In genomic region chr12:12661086-12661485, GRCh38 we compare ENCODE assay signal across 11 cellular contexts. TPM values are rescaled to one million over a fixed set of nuclear protein-coding genes. Genes with fewer than 3 reads are reported as not detected.
DNase-seq lines count a peak whose midpoint lies in the region; ATAC-seq and TF ChIP-seq lines count a peak whose summit lies in the region.
"Had no signal": no experiment of that assay in that cellular context is flagged by ENCODE, and none has a peak within 500 bp of the region (broad histone marks: within the 10 kb centered on the region; RNA-seq: fewer than 3 reads in every experiment).

No MANE protein-coding gene starts in this region.

- no peaks in the 10 kb centered on the region for H3K9me3 ChIP-seq in MG63
- H3K9me3 ChIP-seq: BLaER1 treated with 17β-estradiol and CSF1 and Interleukin-3, amounts not matched to agents 10 nM and 100 nM had no signal

- H3K4me3 ChIP-seq in AG10803 (ENCODE audit: low read length) (no peak overlapping the region), MG63 (no peak overlapping the region), cardiac fibroblast (replicated peaks in 1 of 2; ENCODE audit: low read depth in 2 of 2, low read length in 2 of 2) (no peak overlapping the region)
- H3K4me3 ChIP-seq: BLaER1 treated with 17β-estradiol and CSF1 and Interleukin-3, amounts not matched to agents 10 nM and 100 nM had no signal

- H3K4me3 Mint-ChIP-seq in activated T-cell treated with anti-CD3 and anti-CD28 coated beads, Interleukin-2, amount 50 U/mL, for 24 hours: no peak overlapping the region

- no peak overlapping the region for H3K27ac Mint-ChIP-seq in activated T-cell treated with anti-CD3 and anti-CD28 coated beads, Interleukin-2, amount 50 U/mL, for 24 hours
- H3K27ac Mint-ChIP-seq: activated T-helper 2 cell treated with anti-CD3 and anti-CD28 coated beads, Interferon-gamma antibody, Interleukin-2, Interleukin-4, amounts not matched to agents 10 μg/mL and 5 μg/mL and 100 μg/mL, durations not matched to agents 14 hours and 24 hours and 36 hours had no signal

- H3K27me3 ChIP-seq in MG63: no peaks in the 10 kb centered on the region
- H3K27me3 ChIP-seq: BLaER1 treated with 17β-estradiol and CSF1 and Interleukin-3, amounts not matched to agents 10 nM and 100 nM had no signal

- H3K27me3 Mint-ChIP-seq in activated T-cell treated with anti-CD3 and anti-CD28 coated beads, Interleukin-2, amount 50 U/mL, for 24 hours: no peaks in the 10 kb centered on the region

- TF ChIP-seq CTCF in AG10803 (conservative IDR thresholded peaks at IDR 0.05; ENCODE audit: low read length) (no peak), cardiac fibroblast (IDR thresholded peaks at IDR 0.05; ENCODE audit: low read depth, low read length) (no peak)

- no peak for ATAC-seq in GM18870 (IDR thresholded peaks at IDR 0.05; ENCODE audit: unreplicated experiment)

- H3K4me1 Mint-ChIP-seq in activated T-cell treated with anti-CD3 and anti-CD28 coated beads, Interleukin-2, amount 50 U/mL, for 24 hours (ENCODE audit: low read depth): peaks cover under 1% of the 10 kb centered on the region

- no peaks in the 10 kb centered on the region for H3K36me3 ChIP-seq in MG63
- H3K36me3 ChIP-seq: BLaER1 treated with 17β-estradiol and CSF1 and Interleukin-3, amounts not matched to agents 10 nM and 100 nM had no signal

- H3K36me3 Mint-ChIP-seq in activated T-cell treated with anti-CD3 and anti-CD28 coated beads, Interleukin-2, amount 50 U/mL, for 24 hours (ENCODE audit: low read depth): no peaks in the 10 kb centered on the region

- H3K9me3 Mint-ChIP-seq in activated T-cell treated with anti-CD3 and anti-CD28 coated beads, Interleukin-2, amount 50 U/mL, for 24 hours: no peaks in the 10 kb centered on the region
- H3K9me3 Mint-ChIP-seq: activated T-helper 2 cell treated with anti-CD3 and anti-CD28 coated beads, Interferon-gamma antibody, Interleukin-2, Interleukin-4, amounts not matched to agents 10 μg/mL and 5 μg/mL and 100 μg/mL, durations not matched to agents 14 hours and 24 hours and 36 hours had no signal

- DNase-seq in AG10803 (ENCODE audit: low read depth) (peak; percentile 93), MG63 (peak; percentile 14), cardiac fibroblast (ENCODE audit: low read depth in 2 of 2) (peak; percentile 86 to 88), myocyte (ENCODE audit: low read depth) (peak; percentile 41), NOMO-1 treated with DMSO at 0.1 percent for 48 hours (lab: John Stamatoyannopoulos, UW; ENCODE audit: unreplicated experiment) (no peak)
- no peak for DNase-seq in stimulated activated naive CD4-positive, alpha-beta T cell (lab: John Stamatoyannopoulos, UW)
- no peak for DNase-seq in activated T-cell treated with anti-CD3 and anti-CD28 coated beads, Interleukin-2, amount 50 U/mL, for 24 hours
- DNase-seq: activated CD4-positive, alpha-beta T cell treated with anti-CD3 and anti-CD28 coated beads for 4 hours had no signal

RNA-seq across cellular contexts. Expression of gene GPR19, which starts 34.9 kb away (rescaled TPM):
- 0.59 TPM in 1 of 2 replicates, not detected in the other for total RNA-seq in MG63 (2014; rRNA removed; shearing (Covaris generic); ENCODE audit: low replicate concordance)
- total RNA-seq in myocyte: not detected in 2 replicates
- polyA plus RNA-seq in myocyte (2012): not detected

RNA-seq across cellular contexts. Expression of gene CREBL2, which starts 49.4 kb away (rescaled TPM):
- total RNA-seq in MG63 (2014; rRNA removed; shearing (Covaris generic); ENCODE audit: low replicate concordance): 13.0 and 17.7 TPM in 2 replicates
- 15.5 and 18.6 TPM in 2 replicates for total RNA-seq in myocyte
- 15.6 TPM for polyA plus RNA-seq in myocyte (2012)

RNA-seq across cellular contexts. Expression of gene CDKN1B, which starts 56.1 kb away (rescaled TPM):
- 35.1 and 57.9 TPM in 2 replicates for total RNA-seq in MG63 (2014; rRNA removed; shearing (Covaris generic); ENCODE audit: low replicate concordance)
- 40.4 and 41.4 TPM in 2 replicates for total RNA-seq in myocyte
- polyA plus RNA-seq in myocyte (2012): 15.6 TPM

Comparison
In these comparisons a context has a peak if more than half of its experiments do, and no peak if none do; other contexts are left out.
1. DNase-seq: peak in AG10803 (single experiment), MG63 (single experiment), cardiac fibroblast (2 of 2) and myocyte (single experiment); none in stimulated activated naive CD4-positive, alpha-beta T cell (0 of 6), NOMO-1 treated with DMSO at 0.1 percent for 48 hours (single experiment) and activated T-cell treated with anti-CD3 and anti-CD28 coated beads, Interleukin-2, amount 50 U/mL, for 24 hours (single experiment).